Comparison of ENCODE assay signal across 8 cellular contexts in genomic region chr9:105141448-105142101, GRCh38.
A peak's percentile ranks its signal among the peaks of the same experiment; 100 is the strongest.
DNase-seq lines count a peak whose midpoint lies in the region; ATAC-seq lines count a peak whose summit lies in the region.

No MANE protein-coding gene starts in this region.

- DNase-seq in left ventricle myocardium superior = no peak
- no peak for DNase-seq in T-helper 1 cell
- no peak for DNase-seq in HuH-7 (ENCODE audit: low spot score)
- no peak for DNase-seq in foreskin melanocyte
- no peak for DNase-seq in activated CD4-positive, CD25-positive, alpha-beta regulatory T cell treated with anti-CD3 and anti-CD28 coated beads, Interleukin-2, amount 50 U/mL, for 72 hours

- intact Hi-C loops in left ventricle myocardium superior (cut with micrococcal nuclease) = no loop called here

- ATAC-seq in GM18520 (IDR thresholded peaks at IDR 0.05; ENCODE audit: unreplicated experiment) (peak; percentile 82), GM21619 (IDR thresholded peaks at IDR 0.05; ENCODE audit: unreplicated experiment) (peak; percentile 88), HG03460 (IDR thresholded peaks at IDR 0.05; ENCODE audit: unreplicated experiment) (peak; percentile 87), left ventricle myocardium superior (peak; percentile 59)
